In genomic region chr2:86035883-86036789, GRCh38 we compare ENCODE assay signal across 1 cellular context.
TF ChIP-seq lines count a peak whose summit lies in the region.

No MANE protein-coding gene starts in this region.

TF ChIP-seq in GM12878, 131 proteins besides CTCF, POLR2A, EP300 and RAD21 (continued from another document and continues in another):
- TF ChIP-seq, protein P1, sequence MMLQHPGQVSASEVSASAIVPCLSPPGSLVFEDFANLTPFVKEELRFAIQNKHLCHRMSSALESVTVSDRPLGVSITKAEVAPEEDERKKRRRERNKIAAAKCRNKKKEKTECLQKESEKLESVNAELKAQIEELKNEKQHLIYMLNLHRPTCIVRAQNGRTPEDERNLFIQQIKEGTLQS (IDR thresholded peaks at IDR 0.05; ENCODE audit: borderline replicate concordance, extremely low read depth, low read depth, low read length), result no peak; the same call in 1 of the 2 replicates
- TF ChIP-seq ZNF217 (IDR thresholded peaks at IDR 0.05), result no peak
- TF ChIP-seq ZBTB11 (CRISPR knock-in tag; IDR thresholded peaks at IDR 0.05), result no peak
- TF ChIP-seq, protein P2, sequence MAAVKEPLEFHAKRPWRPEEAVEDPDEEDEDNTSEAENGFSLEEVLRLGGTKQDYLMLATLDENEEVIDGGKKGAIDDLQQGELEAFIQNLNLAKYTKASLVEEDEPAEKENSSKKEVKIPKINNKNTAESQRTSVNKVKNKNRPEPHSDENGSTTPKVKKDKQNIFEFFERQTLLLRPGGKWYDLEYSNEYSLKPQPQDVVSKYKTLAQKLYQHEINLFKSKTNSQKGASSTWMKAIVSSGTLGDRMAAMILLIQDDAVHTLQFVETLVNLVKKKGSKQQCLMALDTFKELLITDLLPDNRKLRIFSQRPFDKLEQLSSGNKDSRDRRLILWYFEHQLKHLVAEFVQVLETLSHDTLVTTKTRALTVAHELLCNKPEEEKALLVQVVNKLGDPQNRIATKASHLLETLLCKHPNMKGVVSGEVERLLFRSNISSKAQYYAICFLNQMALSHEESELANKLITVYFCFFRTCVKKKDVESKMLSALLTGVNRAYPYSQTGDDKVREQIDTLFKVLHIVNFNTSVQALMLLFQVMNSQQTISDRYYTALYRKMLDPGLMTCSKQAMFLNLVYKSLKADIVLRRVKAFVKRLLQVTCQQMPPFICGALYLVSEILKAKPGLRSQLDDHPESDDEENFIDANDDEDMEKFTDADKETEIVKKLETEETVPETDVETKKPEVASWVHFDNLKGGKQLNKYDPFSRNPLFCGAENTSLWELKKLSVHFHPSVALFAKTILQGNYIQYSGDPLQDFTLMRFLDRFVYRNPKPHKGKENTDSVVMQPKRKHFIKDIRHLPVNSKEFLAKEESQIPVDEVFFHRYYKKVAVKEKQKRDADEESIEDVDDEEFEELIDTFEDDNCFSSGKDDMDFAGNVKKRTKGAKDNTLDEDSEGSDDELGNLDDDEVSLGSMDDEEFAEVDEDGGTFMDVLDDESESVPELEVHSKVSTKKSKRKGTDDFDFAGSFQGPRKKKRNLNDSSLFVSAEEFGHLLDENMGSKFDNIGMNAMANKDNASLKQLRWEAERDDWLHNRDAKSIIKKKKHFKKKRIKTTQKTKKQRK (IDR thresholded peaks at IDR 0.05; ENCODE audit: low read depth, low read length), result no peak
- TF ChIP-seq SMARCA5 (IDR thresholded peaks at IDR 0.05), result no peak; the same call in 1 of the 2 replicates
- no peak for TF ChIP-seq CBX3 (IDR thresholded peaks at IDR 0.05; ENCODE audit: borderline replicate concordance, low read depth)
- no peak for TF ChIP-seq ZNF274 (IDR thresholded peaks at IDR 0.05; ENCODE audit: insufficient read depth, insufficient read length)
- no peak for TF ChIP-seq RELA (IDR thresholded peaks at IDR 0.05; ENCODE audit: borderline replicate concordance, partially characterized antibody)
- TF ChIP-seq RUNX3 (IDR thresholded peaks at IDR 0.05; ENCODE audit: low read length), result peak; percentile 87
- peak; percentile 46 for TF ChIP-seq MEF2B (IDR thresholded peaks at IDR 0.05; ENCODE audit: partially characterized antibody, poor library complexity, severe bottlenecking)
- peak; percentile 39; the same call in 1 of the 2 replicates for TF ChIP-seq TAF1 (IDR thresholded peaks at IDR 0.05; ENCODE audit: borderline replicate concordance, low read depth, low read length)
- peak; percentile 62; the same call in 1 of the 2 replicates for TF ChIP-seq CBFB (IDR thresholded peaks at IDR 0.05; ENCODE audit: low read depth)
- TF ChIP-seq GABPA (IDR thresholded peaks at IDR 0.05; ENCODE audit: low read depth), result 0 out of 2 replicates have a peak, but pooled peaks have one; percentile 43
- no peak for TF ChIP-seq SUZ12 (IDR thresholded peaks at IDR 0.05; ENCODE audit: unreplicated experiment)
- TF ChIP-seq POU2F2 (IDR thresholded peaks at IDR 0.05; ENCODE audit: borderline replicate concordance, low read depth, low read length), result 0 out of 3 replicates have a peak, but pooled peaks have one; percentile 40
- peak; percentile 78; the same call in 1 of the 2 replicates for TF ChIP-seq HDGF (IDR thresholded peaks at IDR 0.05)
- TF ChIP-seq, protein P3, sequence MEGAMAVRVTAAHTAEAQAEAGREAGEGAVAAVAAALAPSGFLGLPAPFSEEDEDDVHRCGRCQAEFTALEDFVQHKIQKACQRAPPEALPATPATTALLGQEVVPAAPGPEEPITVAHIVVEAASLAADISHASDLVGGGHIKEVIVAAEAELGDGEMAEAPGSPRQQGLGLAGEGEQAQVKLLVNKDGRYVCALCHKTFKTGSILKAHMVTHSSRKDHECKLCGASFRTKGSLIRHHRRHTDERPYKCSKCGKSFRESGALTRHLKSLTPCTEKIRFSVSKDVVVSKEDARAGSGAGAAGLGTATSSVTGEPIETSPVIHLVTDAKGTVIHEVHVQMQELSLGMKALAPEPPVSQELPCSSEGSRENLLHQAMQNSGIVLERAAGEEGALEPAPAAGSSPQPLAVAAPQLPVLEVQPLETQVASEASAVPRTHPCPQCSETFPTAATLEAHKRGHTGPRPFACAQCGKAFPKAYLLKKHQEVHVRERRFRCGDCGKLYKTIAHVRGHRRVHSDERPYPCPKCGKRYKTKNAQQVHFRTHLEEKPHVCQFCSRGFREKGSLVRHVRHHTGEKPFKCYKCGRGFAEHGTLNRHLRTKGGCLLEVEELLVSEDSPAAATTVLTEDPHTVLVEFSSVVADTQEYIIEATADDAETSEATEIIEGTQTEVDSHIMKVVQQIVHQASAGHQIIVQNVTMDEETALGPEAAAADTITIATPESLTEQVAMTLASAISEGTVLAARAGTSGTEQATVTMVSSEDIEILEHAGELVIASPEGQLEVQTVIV (IDR thresholded peaks at IDR 0.05; ENCODE audit: borderline replicate concordance, partially characterized antibody), result no peak
- TF ChIP-seq NBN (IDR thresholded peaks at IDR 0.05), result peak; percentile 86
- TF ChIP-seq, protein P4, sequence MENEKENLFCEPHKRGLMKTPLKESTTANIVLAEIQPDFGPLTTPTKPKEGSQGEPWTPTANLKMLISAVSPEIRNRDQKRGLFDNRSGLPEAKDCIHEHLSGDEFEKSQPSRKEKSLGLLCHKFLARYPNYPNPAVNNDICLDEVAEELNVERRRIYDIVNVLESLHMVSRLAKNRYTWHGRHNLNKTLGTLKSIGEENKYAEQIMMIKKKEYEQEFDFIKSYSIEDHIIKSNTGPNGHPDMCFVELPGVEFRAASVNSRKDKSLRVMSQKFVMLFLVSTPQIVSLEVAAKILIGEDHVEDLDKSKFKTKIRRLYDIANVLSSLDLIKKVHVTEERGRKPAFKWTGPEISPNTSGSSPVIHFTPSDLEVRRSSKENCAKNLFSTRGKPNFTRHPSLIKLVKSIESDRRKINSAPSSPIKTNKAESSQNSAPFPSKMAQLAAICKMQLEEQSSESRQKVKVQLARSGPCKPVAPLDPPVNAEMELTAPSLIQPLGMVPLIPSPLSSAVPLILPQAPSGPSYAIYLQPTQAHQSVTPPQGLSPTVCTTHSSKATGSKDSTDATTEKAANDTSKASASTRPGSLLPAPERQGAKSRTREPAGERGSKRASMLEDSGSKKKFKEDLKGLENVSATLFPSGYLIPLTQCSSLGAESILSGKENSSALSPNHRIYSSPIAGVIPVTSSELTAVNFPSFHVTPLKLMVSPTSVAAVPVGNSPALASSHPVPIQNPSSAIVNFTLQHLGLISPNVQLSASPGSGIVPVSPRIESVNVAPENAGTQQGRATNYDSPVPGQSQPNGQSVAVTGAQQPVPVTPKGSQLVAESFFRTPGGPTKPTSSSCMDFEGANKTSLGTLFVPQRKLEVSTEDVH (IDR thresholded peaks at IDR 0.05; ENCODE audit: low read depth, partially characterized antibody), result no peak
- TF ChIP-seq HCFC1 (IDR thresholded peaks at IDR 0.05; ENCODE audit: low read length), result no peak
- peak; percentile 55; the same call in 1 of the 2 replicates for TF ChIP-seq NKRF (conservative IDR thresholded peaks at IDR 0.05)
- TF ChIP-seq ZSCAN29 (IDR thresholded peaks at IDR 0.05), result no peak
- no peak for TF ChIP-seq SREBF2 (IDR thresholded peaks at IDR 0.05; ENCODE audit: low read length)
- no peak for TF ChIP-seq RFX5 (IDR thresholded peaks at IDR 0.05; ENCODE audit: low read depth, low read length)
- TF ChIP-seq JUNB (IDR thresholded peaks at IDR 0.05), result no peak
- TF ChIP-seq, protein P5, sequence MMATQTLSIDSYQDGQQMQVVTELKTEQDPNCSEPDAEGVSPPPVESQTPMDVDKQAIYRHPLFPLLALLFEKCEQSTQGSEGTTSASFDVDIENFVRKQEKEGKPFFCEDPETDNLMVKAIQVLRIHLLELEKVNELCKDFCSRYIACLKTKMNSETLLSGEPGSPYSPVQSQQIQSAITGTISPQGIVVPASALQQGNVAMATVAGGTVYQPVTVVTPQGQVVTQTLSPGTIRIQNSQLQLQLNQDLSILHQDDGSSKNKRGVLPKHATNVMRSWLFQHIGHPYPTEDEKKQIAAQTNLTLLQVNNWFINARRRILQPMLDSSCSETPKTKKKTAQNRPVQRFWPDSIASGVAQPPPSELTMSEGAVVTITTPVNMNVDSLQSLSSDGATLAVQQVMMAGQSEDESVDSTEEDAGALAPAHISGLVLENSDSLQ (IDR thresholded peaks at IDR 0.05), result peak; percentile 53; the same call in 1 of the 2 replicates
- TF ChIP-seq IKZF1 (conservative IDR thresholded peaks at IDR 0.05), result peak; percentile 90
- TF ChIP-seq TCF3 (IDR thresholded peaks at IDR 0.05; ENCODE audit: borderline replicate concordance, insufficient read depth, low read depth, low read length), result peak; percentile 92
- peak; percentile 70 for TF ChIP-seq BCL11A (IDR thresholded peaks at IDR 0.05; ENCODE audit: low read depth, low read length)
- peak; percentile 75 to 80 for TF ChIP-seq BHLHE40 (IDR thresholded peaks at IDR 0.05; ENCODE audit: borderline replicate concordance in 1 of 2, low read depth in 2 of 2, low read length in 1 of 2)
- 0 out of 2 replicates have a peak, but pooled peaks have one; percentile 11 for TF ChIP-seq REST (IDR thresholded peaks at IDR 0.05; ENCODE audit: low read depth, low read length)
- TF ChIP-seq ZBTB33 (IDR thresholded peaks at IDR 0.05), result no peak
- TF ChIP-seq, protein P6, sequence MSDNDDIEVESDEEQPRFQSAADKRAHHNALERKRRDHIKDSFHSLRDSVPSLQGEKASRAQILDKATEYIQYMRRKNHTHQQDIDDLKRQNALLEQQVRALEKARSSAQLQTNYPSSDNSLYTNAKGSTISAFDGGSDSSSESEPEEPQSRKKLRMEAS (IDR thresholded peaks at IDR 0.05; ENCODE audit: low read depth, low read length), result no peak; the same call in 1 of the 2 replicates
